19 cellular contexts compared by ENCODE assay signal in the genomic region with DNA sequence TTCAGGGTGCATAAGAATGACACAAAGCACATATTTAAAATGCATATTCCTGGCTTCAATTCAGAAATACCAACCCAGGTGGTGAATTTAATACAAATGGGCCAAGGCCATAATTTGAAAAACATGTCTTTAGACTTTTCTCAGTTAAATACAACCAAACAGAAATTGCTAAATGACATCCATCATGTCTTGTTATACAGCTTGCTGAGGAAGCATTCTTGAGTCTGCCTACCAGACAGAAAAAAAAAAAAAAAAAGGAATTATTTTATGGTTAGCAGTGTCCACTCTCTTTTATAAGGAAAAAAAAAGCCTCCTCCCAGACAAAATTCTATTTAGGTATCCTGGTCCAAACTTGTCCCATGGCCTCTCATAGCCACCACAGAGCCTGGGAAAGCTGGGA.
"Had no signal": no experiment of that assay in that cellular context is flagged by ENCODE, and none has a peak within 500 bp of the region (broad histone marks: within the 10 kb centered on the region; RNA-seq: fewer than 3 reads in every experiment).

No MANE protein-coding gene starts in this region.

- DNase-seq: activated CD4-positive, alpha-beta T cell treated with anti-CD3 and anti-CD28 coated beads for 1 hour; activated CD4-positive, alpha-beta T cell treated with anti-CD3 and anti-CD28 coated beads, Interleukin-2, amount 50 U/mL, for 4 hours; activated naive CD4-positive, alpha-beta T cell treated with anti-CD3 and anti-CD28 coated beads for 36 hours; activated naive CD8-positive, alpha-beta T cell treated with anti-CD3 and anti-CD28 coated beads, Interleukin-2, amount 50 U/mL, for 24 hours; colonic mucosa; hypothalamus; kidney; left lung; mammary epithelial cell; nephron progenitor cell; right lobe of liver; stimulated activated CD4-positive, alpha-beta T cell treated with anti-CD3 and anti-CD28 coated beads, Interleukin-1b, Interleukin-23, amount 100 ng/mL, for 48 hours; stomach; T-cell; T1000; testis; upper lobe of right lung had no signal

- H3K9me3 ChIP-seq: colonic mucosa, left lung, right lobe of liver, stomach, testis, upper lobe of right lung had no signal

- H3K27ac Mint-ChIP-seq: activated naive CD4-positive, alpha-beta T cell treated with anti-CD3 and anti-CD28 coated beads for 36 hours; activated naive CD8-positive, alpha-beta T cell treated with anti-CD3 and anti-CD28 coated beads, Interleukin-2, amount 50 U/mL, for 24 hours; activated T-helper 17 cell treated with anti-CD3 and anti-CD28 coated beads, Interleukin-2, amount 50 U/mL, for 72 hours; T-cell had no signal

- H3K36me3 Mint-ChIP-seq: T-cell had no signal

- H3K9me3 Mint-ChIP-seq: activated naive CD4-positive, alpha-beta T cell treated with anti-CD3 and anti-CD28 coated beads for 36 hours; activated naive CD8-positive, alpha-beta T cell treated with anti-CD3 and anti-CD28 coated beads, Interleukin-2, amount 50 U/mL, for 24 hours; activated T-helper 17 cell treated with anti-CD3 and anti-CD28 coated beads, Interleukin-2, amount 50 U/mL, for 72 hours; nephron progenitor cell; T-cell had no signal

- H3K27ac ChIP-seq: colonic mucosa, left lung, right lobe of liver, stomach, testis, upper lobe of right lung had no signal

- H3K4me1 ChIP-seq: colonic mucosa, left lung, right lobe of liver, testis, upper lobe of right lung had no signal

- H3K4me3 ChIP-seq: colonic mucosa, left lung, right lobe of liver, stomach, testis, upper lobe of right lung had no signal

- ATAC-seq: activated naive CD8-positive, alpha-beta T cell treated with anti-CD3 and anti-CD28 coated beads, Interleukin-2, amount 50 U/mL, for 24 hours; activated T-helper 17 cell treated with anti-CD3 and anti-CD28 coated beads, Interleukin-2, amount 50 U/mL, for 72 hours; esophagus mucosa; left lung; right lobe of liver; T-cell; upper lobe of right lung had no signal

- H3K4me1 Mint-ChIP-seq: activated naive CD8-positive, alpha-beta T cell treated with anti-CD3 and anti-CD28 coated beads, Interleukin-2, amount 50 U/mL, for 24 hours; activated T-helper 17 cell treated with anti-CD3 and anti-CD28 coated beads, Interleukin-2, amount 50 U/mL, for 72 hours; nephron progenitor cell; T-cell had no signal

- H3K27me3 ChIP-seq: colonic mucosa, left lung, right lobe of liver, stomach, testis, upper lobe of right lung had no signal

- H3K4me3 Mint-ChIP-seq: activated naive CD4-positive, alpha-beta T cell treated with anti-CD3 and anti-CD28 coated beads for 36 hours; activated naive CD8-positive, alpha-beta T cell treated with anti-CD3 and anti-CD28 coated beads, Interleukin-2, amount 50 U/mL, for 24 hours; activated T-helper 17 cell treated with anti-CD3 and anti-CD28 coated beads, Interleukin-2, amount 50 U/mL, for 72 hours; nephron progenitor cell; T-cell had no signal

- H3K36me3 ChIP-seq: colonic mucosa, left lung, right lobe of liver, stomach, upper lobe of right lung had no signal
